ENCODE assay signal across 27 cellular contexts in genomic region chr20:42134265-42135098, GRCh38.
"Had no signal": no experiment of that assay in that cellular context is flagged by ENCODE, and none has a peak within 500 bp of the region (broad histone marks: within the 10 kb centered on the region; RNA-seq: fewer than 3 reads in every experiment).

No MANE protein-coding gene starts in this region.

- H3K4me2 ChIP-seq: smooth muscle cell had no signal

- H3K4me3 ChIP-seq: heart right ventricle, left lung, lung, pancreas, prostate gland, sigmoid colon, smooth muscle cell, stomach, testis, thyroid gland, transverse colon, upper lobe of left lung had no signal

- DNase-seq: heart right ventricle; hippocampal formation; kidney glomerular epithelial cell; left cardiac atrium; left lung; mesendoderm; naive B cell; nucleus accumbens; pancreas; posterior cingulate gyrus; retina; right cardiac atrium; sigmoid colon; stimulated activated CD4-positive, alpha-beta T cell treated with anti-CD3 and anti-CD28 coated beads, Interleukin-2, amount 100 ng/mL, for 24 hours; stimulated activated CD4-positive, alpha-beta T cell treated with anti-CD3 and anti-CD28 coated beads, Interleukin-4, amount 100 ng/mL, for 1 hour; stimulated activated naive B cell treated with anti-CD40 and anti-IgM and Interleukin-4, amounts not matched to agents 10 μg/mL and 1 μg/mL and 100 μg/mL, for 72 hours; stimulated activated naive CD8-positive, alpha-beta T cell treated with anti-CD3 and anti-CD28 coated beads, Interleukin-15, Interleukin-2, amounts not matched to agents 100 U/mL and 50 U/mL, for 24 hours; stomach; testis; thyroid gland; transverse colon; upper lobe of left lung had no signal

- ATAC-seq: heart right ventricle; left cardiac atrium; left lung; pancreas; right cardiac atrium; stimulated activated naive B cell treated with anti-CD40 and anti-IgM and Interleukin-4, amounts not matched to agents 10 μg/mL and 1 μg/mL and 100 μg/mL, for 72 hours; stimulated activated naive CD8-positive, alpha-beta T cell treated with anti-CD3 and anti-CD28 coated beads, Interleukin-15, Interleukin-2, amounts not matched to agents 100 U/mL and 50 U/mL, for 24 hours had no signal

- H3K27me3 ChIP-seq: left lung, pancreas, sigmoid colon, stomach, testis, thyroid gland, transverse colon, upper lobe of left lung had no signal

- H3K9me3 ChIP-seq: heart right ventricle, left lung, pancreas, prostate gland, sigmoid colon, testis, thyroid gland, transverse colon, upper lobe of left lung had no signal

- FAIRE-seq: keratinocyte, pancreas, urothelium cell line had no signal

- H3K27ac ChIP-seq: heart right ventricle, left lung, pancreas, prostate gland, sigmoid colon, stomach, testis, thyroid gland, transverse colon, upper lobe of left lung had no signal

- H3K4me1 ChIP-seq: heart right ventricle, left lung, pancreas, prostate gland, sigmoid colon, stomach, thyroid gland, transverse colon, upper lobe of left lung had no signal

- H3K36me3 ChIP-seq: heart right ventricle, left lung, pancreas, prostate gland, sigmoid colon, stomach, thyroid gland, transverse colon, upper lobe of left lung had no signal
